ENCODE assay signal across 8 cellular contexts in the genomic region with DNA sequence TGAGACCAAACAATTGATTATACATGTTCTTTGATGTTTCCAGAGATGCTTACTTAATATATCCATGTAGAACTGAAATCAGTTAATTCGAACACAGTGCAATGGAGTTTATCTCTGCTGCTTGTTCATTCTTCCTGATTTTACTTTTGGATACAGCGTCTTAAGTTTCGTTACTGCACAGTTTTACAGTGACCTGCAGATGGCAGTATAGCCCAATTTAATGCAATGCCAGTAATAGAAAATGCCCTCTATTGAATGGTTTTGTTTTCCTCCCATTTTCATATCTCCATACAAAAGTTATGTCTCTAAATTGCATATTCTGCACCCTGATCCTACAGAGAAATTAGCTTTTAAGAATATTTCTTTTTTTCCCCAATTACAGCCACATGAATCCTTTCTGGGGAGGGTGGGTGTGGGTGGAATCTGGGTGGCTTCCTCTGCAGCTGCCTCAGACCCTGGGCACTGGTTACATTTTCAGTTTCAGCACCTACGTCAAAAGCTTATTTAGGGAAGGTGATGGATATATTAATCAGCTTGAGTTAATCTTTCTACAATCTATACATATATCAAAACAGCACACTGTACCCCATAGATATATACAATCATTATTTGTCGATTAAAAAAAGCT.
DNase-seq lines count a peak whose midpoint lies in the region; ATAC-seq, FAIRE-seq and TF ChIP-seq lines count a peak whose summit lies in the region.

No MANE protein-coding gene starts in this region.

- H3K36me3 Mint-ChIP-seq in CD4-positive, CD25-positive, alpha-beta regulatory T cell: no peaks in the 10 kb centered on the region
- H3K36me3 Mint-ChIP-seq in astrocyte (ENCODE audit: low read depth, unreplicated experiment) (no peaks in the 10 kb centered on the region), immature natural killer cell (no peaks in the 10 kb centered on the region)

- no peaks in the 10 kb centered on the region for H3K9me3 Mint-ChIP-seq in CD4-positive, CD25-positive, alpha-beta regulatory T cell
- H3K9me3 Mint-ChIP-seq in astrocyte (ENCODE audit: unreplicated experiment) (no peaks in the 10 kb centered on the region), immature natural killer cell (no peaks in the 10 kb centered on the region)

- POLR2A ChIA-PET in Panc1 (lab: Charles Lee): no interaction called here

- no peaks in the 10 kb centered on the region for H3K79me2 ChIP-seq in astrocyte (ENCODE audit: insufficient read depth, low read length)

- no peak overlapping the region for H3K4me2 ChIP-seq in astrocyte (ENCODE audit: low read length)

- H3K27me3 ChIP-seq in CD4-positive, CD25-positive, alpha-beta regulatory T cell (ENCODE audit: control insufficient read depth, insufficient read depth, low read length): no peaks in the 10 kb centered on the region
- H3K27me3 ChIP-seq in Panc1 (ENCODE audit: control insufficient read depth, insufficient read depth, low read length) (no peaks in the 10 kb centered on the region), astrocyte (ENCODE audit: insufficient read depth, low read length) (no peaks in the 10 kb centered on the region)

- TF ChIP-seq CTCF in Panc1 (IDR thresholded peaks at IDR 0.05) (peak; percentile 72), astrocyte (IDR thresholded peaks at IDR 0.05; ENCODE audit: insufficient read depth, low read depth, low read length) (peak; percentile 86)

- no peaks in the 10 kb centered on the region for H3K9me3 ChIP-seq in CD4-positive, CD25-positive, alpha-beta regulatory T cell (ENCODE audit: control insufficient read depth in 2 of 2, low read length in 2 of 2)
- H3K9me3 ChIP-seq in Panc1 (ENCODE audit: control insufficient read depth, insufficient read depth, low read depth, low read length) (no peaks in the 10 kb centered on the region), astrocyte (ENCODE audit: insufficient read depth, low read depth, low read length) (no peaks in the 10 kb centered on the region)

- CTCF ChIA-PET in Panc1 (lab: Charles Lee): interaction anchor here (1.1 kb wide), 1 partner anchor 48 kb away, joined by 3 read pairs; no protein-coding TSS in a partner anchor

- ATAC-seq in CD4-positive, CD25-positive, alpha-beta regulatory T cell (ENCODE audit: low read depth in 2 of 2): peak; percentile 65 to 69
- ATAC-seq in GM18498 (IDR thresholded peaks at IDR 0.05; ENCODE audit: unreplicated experiment) (peak; percentile 72), HG03520 (IDR thresholded peaks at IDR 0.05; ENCODE audit: unreplicated experiment) (peak; percentile 81), Panc1 (0 out of 2 replicates have a peak, but pooled peaks have one; percentile 78), GM18873 (IDR thresholded peaks at IDR 0.05; ENCODE audit: low FRiP score, unreplicated experiment) (no peak)
- ATAC-seq in stimulated activated naive CD8-positive, alpha-beta T cell treated with anti-CD3 and anti-CD28 coated beads, Interleukin-15, Interleukin-2, amounts not matched to agents 100 U/mL and 50 U/mL, for 24 hours: peak; percentile 66

- peak; percentile 30 to 72 (median 54) for DNase-seq in CD4-positive, CD25-positive, alpha-beta regulatory T cell
- DNase-seq in Panc1 (ENCODE audit: low read depth, low spot score): peak; percentile 36
- DNase-seq in astrocyte (ENCODE audit: low read depth): peak; percentile 12
- DNase-seq in immature natural killer cell: peak; percentile 55 to 60 (median 56)
- DNase-seq in stimulated activated naive CD8-positive, alpha-beta T cell treated with anti-CD3 and anti-CD28 coated beads, Interleukin-15, Interleukin-2, amounts not matched to agents 100 U/mL and 50 U/mL, for 24 hours: peak; percentile 39

- in situ Hi-C loops in Panc1 (cut with HindIII; ENCODE audit: low pct_unique_long_range_greater_than_20kb, low sequenced_read_pairs): no loop called here

- FAIRE-seq in astrocyte (lab: Jason Lieb, UNC): peak; percentile 64

- no peak overlapping the region for H3K27ac Mint-ChIP-seq in CD4-positive, CD25-positive, alpha-beta regulatory T cell
- H3K27ac Mint-ChIP-seq in astrocyte (ENCODE audit: unreplicated experiment) (no peak overlapping the region), immature natural killer cell (peak overlapping the region in 3 of 6 donors; percentile 50 to 59 (median 57))

- no peak overlapping the region for H2AFZ ChIP-seq in astrocyte (ENCODE audit: low read depth, low read length)

- no peak overlapping the region for H3K4me3 Mint-ChIP-seq in CD4-positive, CD25-positive, alpha-beta regulatory T cell
- H3K4me3 Mint-ChIP-seq in astrocyte (ENCODE audit: unreplicated experiment) (no peak overlapping the region), immature natural killer cell (peak overlapping the region; percentile 59 to 85 (median 80))

- H3K4me3 ChIP-seq in CD4-positive, CD25-positive, alpha-beta regulatory T cell (ENCODE audit: low read depth, low read length): no peak overlapping the region
- H3K4me3 ChIP-seq in Panc1 (ENCODE audit: low read depth in 2 of 2, low read length in 2 of 2) (no peak overlapping the region), astrocyte (ENCODE audit: insufficient read depth, low read depth, low read length) (no peak overlapping the region)

- no peaks in the 10 kb centered on the region for H4K20me1 ChIP-seq in astrocyte (ENCODE audit: insufficient read depth, low read length)

- peaks cover 0 to 8% (median 3%) of the 10 kb centered on the region in 4 donors for H3K4me1 Mint-ChIP-seq in CD4-positive, CD25-positive, alpha-beta regulatory T cell
- H3K4me1 Mint-ChIP-seq in astrocyte (ENCODE audit: low read depth, unreplicated experiment) (no peaks in the 10 kb centered on the region), immature natural killer cell (peaks cover 20 to 29% of the 10 kb centered on the region in 2 donors)

- H3K27me3 Mint-ChIP-seq in CD4-positive, CD25-positive, alpha-beta regulatory T cell: peaks cover 21% of the 10 kb centered on the region
- H3K27me3 Mint-ChIP-seq in astrocyte (ENCODE audit: low read depth, unreplicated experiment) (peaks cover 4% of the 10 kb centered on the region), immature natural killer cell (ENCODE audit: low read depth in 3 of 3) (no peaks in the 10 kb centered on the region)

- no peaks in the 10 kb centered on the region for H3K4me1 ChIP-seq in CD4-positive, CD25-positive, alpha-beta regulatory T cell (ENCODE audit: control insufficient read depth, insufficient read depth, low read length, poor library complexity, severe bottlenecking)
- H3K4me1 ChIP-seq in Panc1 (ENCODE audit: control insufficient read depth, insufficient read depth, low read length) (no peaks in the 10 kb centered on the region), astrocyte (ENCODE audit: insufficient read depth, low read length) (no peaks in the 10 kb centered on the region)

- no peak overlapping the region for H3K27ac ChIP-seq in CD4-positive, CD25-positive, alpha-beta regulatory T cell (ENCODE audit: insufficient read depth, low read length, poor library complexity, severe bottlenecking)
- H3K27ac ChIP-seq in Panc1 (ENCODE audit: low read length): no peak overlapping the region
- H3K27ac ChIP-seq in astrocyte (ENCODE audit: low read depth, low read length): no peak overlapping the region

- intact Hi-C loops in Panc1 (cut with micrococcal nuclease; ENCODE audit: unreplicated experiment): loop anchor here (2.0 kb wide), 2 partner anchors 103 to 321 kb away; no protein-coding TSS in a partner anchor

- no peak overlapping the region for H3K9ac ChIP-seq in astrocyte (ENCODE audit: low read length)

- BruUV-seq in Panc1 (replicated peaks; lab: Mats Ljungman, UMichigan): no TSS peak

- no peaks in the 10 kb centered on the region for H3K36me3 ChIP-seq in CD4-positive, CD25-positive, alpha-beta regulatory T cell (ENCODE audit: control insufficient read depth, insufficient read depth, low read length)
- no peaks in the 10 kb centered on the region for H3K36me3 ChIP-seq in Panc1 (ENCODE audit: control insufficient read depth, insufficient read depth, low read length)
- no peaks in the 10 kb centered on the region for H3K36me3 ChIP-seq in astrocyte (ENCODE audit: insufficient read depth, low read length)

Comparison
In these comparisons a context has a peak if more than half of its experiments do, and no peak if none do; other contexts are left out.
1. H3K4me3 Mint-ChIP-seq: peak in immature natural killer cell (5 of 5); none in CD4-positive, CD25-positive, alpha-beta regulatory T cell (0 of 4) and astrocyte (single experiment).
2. Peak in every context shown above with its lines, with median percentiles within 50 percentile points of each other: DNase-seq.